In genomic region chrX:37484335-37484734, GRCh38 we compare ENCODE assay signal across 8 cellular contexts.
DNase-seq lines count a peak whose midpoint lies in the region; ATAC-seq and TF ChIP-seq lines count a peak whose summit lies in the region.
"Not testable (repeated sequence)": the region's sequence is repeated elsewhere in the genome, so short reads cannot be mapped to it uniquely, and the experiment has no call there.

No MANE protein-coding gene starts in this region.

- not testable (repeated sequence) for H3K9me3 Mint-ChIP-seq in MCF 10A (ENCODE audit: unreplicated experiment)

- H3K36me3 ChIP-seq in HEK293 (ENCODE audit: control insufficient read depth in 2 of 2, insufficient read depth in 1 of 2, low read length in 2 of 2); PC-3 (ENCODE audit: low read depth, low read length); trophoblast cell (ENCODE audit: control insufficient read depth in 1 of 2, insufficient read depth in 2 of 2, low read length in 2 of 2): not testable (repeated sequence)

- not testable (repeated sequence) for BruUV-seq in PC-3 (replicated peaks; lab: Mats Ljungman, UMichigan); MCF 10A (replicated peaks; lab: Mats Ljungman, UMichigan)

- not testable (repeated sequence) for H3K4me1 ChIP-seq in HEK293 (ENCODE audit: control insufficient read depth, insufficient read depth, low read length); PC-3 (ENCODE audit: insufficient read depth, low read length); foreskin keratinocyte; trophoblast cell (ENCODE audit: control insufficient read depth in 1 of 2, insufficient read depth in 2 of 2, low read length in 2 of 2)

- DNase-seq in Caki2 (ENCODE audit: low read depth) (peak; percentile 8), PC-3 (peak; percentile 32), MCF 10A (ENCODE audit: unreplicated experiment) (peak; percentile 4), epithelial cell of esophagus (ENCODE audit: low read depth) (peak; percentile 62), foreskin keratinocyte (peak; percentile 10 to 35), trophoblast cell (peak; percentile 10 to 50)
- peak; percentile 4 for DNase-seq in stimulated activated CD4-positive, alpha-beta T cell treated with anti-CD3 and anti-CD28 coated beads, Interleukin-1b, Interleukin-23, amount 100 ng/mL, for 48 hours

- not testable (repeated sequence) for H3K27ac Mint-ChIP-seq in MCF 10A (ENCODE audit: low read depth, unreplicated experiment)

- not testable (repeated sequence) for H3K4me1 Mint-ChIP-seq in MCF 10A (ENCODE audit: insufficient read depth, unreplicated experiment)

- H3K27me3 ChIP-seq in PC-3 (ENCODE audit: low read length); foreskin keratinocyte; trophoblast cell (ENCODE audit: insufficient read depth, low read length): not testable (repeated sequence)

- not testable (repeated sequence) for H3K18ac ChIP-seq in trophoblast cell (ENCODE audit: low read length)

- not testable (repeated sequence) for H4K20me1 ChIP-seq in PC-3 (ENCODE audit: low read length)

- not testable (repeated sequence) for H3K4me3 Mint-ChIP-seq in MCF 10A (ENCODE audit: unreplicated experiment)

- not testable (repeated sequence) for H3K9me3 ChIP-seq in HEK293 (ENCODE audit: control insufficient read depth, insufficient read depth, low read depth, low read length); PC-3 (ENCODE audit: low read length); trophoblast cell (ENCODE audit: insufficient read depth, low read depth, low read length)

- H3K9ac ChIP-seq in PC-3 (ENCODE audit: low read length); trophoblast cell (ENCODE audit: low read length): not testable (repeated sequence)

- not testable (repeated sequence) for H3K23ac ChIP-seq in trophoblast cell (ENCODE audit: low read length)

- H2BK5ac ChIP-seq in trophoblast cell (ENCODE audit: low read depth, low read length, poor library complexity) = not testable (repeated sequence)

- not testable (repeated sequence) for H4K91ac ChIP-seq in trophoblast cell (ENCODE audit: low read depth, low read length)

- not testable (repeated sequence) for H3K4me3 ChIP-seq in HEK293 (ENCODE audit: low read depth, low read length); PC-3 (ENCODE audit: low read length); epithelial cell of esophagus (ENCODE audit: low read length); trophoblast cell (ENCODE audit: low read depth, low read length)

- H2AK5ac ChIP-seq in trophoblast cell (ENCODE audit: low read length) = not testable (repeated sequence)

- H3K79me1 ChIP-seq in trophoblast cell (ENCODE audit: low read length) = not testable (repeated sequence)

- H3K4me2 ChIP-seq in PC-3 (ENCODE audit: low read length); trophoblast cell (ENCODE audit: low read length): not testable (repeated sequence)

- H4K8ac ChIP-seq in trophoblast cell (ENCODE audit: low read depth, low read length) = not testable (repeated sequence)

- H4K12ac ChIP-seq in trophoblast cell (ENCODE audit: low read depth, low read length) = not testable (repeated sequence)

- not testable (repeated sequence) for ATAC-seq in PC-3, foreskin keratinocyte

- no CpG with 5 or more reads among the region's 4 CpGs for WGBS in trophoblast cell (ENCODE audit: extremely low coverage, insufficient coverage, insufficient read length)

- CTCF ChIA-PET in HEK293 (lab: Yijun Ruan, JAX); PC-3 (lab: Charles Lee); MCF 10A (lab: Yijun Ruan, JAX): not testable (repeated sequence)

- not testable (repeated sequence) for H3K14ac ChIP-seq in trophoblast cell (ENCODE audit: low read length)

- not testable (repeated sequence) for H2BK12ac ChIP-seq in trophoblast cell (ENCODE audit: low read length)

- H3K4ac ChIP-seq in trophoblast cell (ENCODE audit: low read depth, low read length) = not testable (repeated sequence)

- not testable (repeated sequence) for H2BK120ac ChIP-seq in trophoblast cell (ENCODE audit: insufficient read depth, low read length, poor library complexity)

- not testable (repeated sequence) for H3K36me3 Mint-ChIP-seq in MCF 10A (ENCODE audit: insufficient read depth, unreplicated experiment)

- H3F3A ChIP-seq in PC-3 (ENCODE audit: low read length, unreplicated experiment) = not testable (repeated sequence)

- peaks cover 25% of the 10 kb centered on the region for H3K27me3 Mint-ChIP-seq in MCF 10A (ENCODE audit: insufficient read depth, unreplicated experiment)

- not testable (repeated sequence) for H3K9me2 ChIP-seq in PC-3 (replicated peaks; ENCODE audit: low read length)

- not testable (repeated sequence) for TF ChIP-seq CTCF in HEK293 (tag by site-specific recombination; IDR thresholded peaks at IDR 0.05); PC-3 (conservative IDR thresholded peaks at IDR 0.05; ENCODE audit: low read depth, low read length); MCF 10A (IDR thresholded peaks at IDR 0.05; ENCODE audit: unreplicated experiment); epithelial cell of esophagus (IDR thresholded peaks at IDR 0.05; ENCODE audit: insufficient read depth, low read depth, low read length, missing control alignments); foreskin keratinocyte (conservative IDR thresholded peaks at IDR 0.05)

- intact Hi-C loops in PC-3 (cut with micrococcal nuclease) = not testable (repeated sequence)
- intact Hi-C loops in MCF 10A (cut with micrococcal nuclease) = loop anchor here (10.0 kb wide), 1 partner anchor 140 kb away; the partner anchor contains the start of gene PRRG1

- H2AFZ ChIP-seq in PC-3 (ENCODE audit: low read length); trophoblast cell (ENCODE audit: insufficient read depth, low read length, poor library complexity): not testable (repeated sequence)

- not testable (repeated sequence) for H3K79me2 ChIP-seq in PC-3 (ENCODE audit: low read length); trophoblast cell (ENCODE audit: control insufficient read depth, insufficient read depth, low read length, poor library complexity)

- in situ Hi-C loops in Caki2 (cut with HindIII; ENCODE audit: low pct_unique_long_range_greater_than_20kb, low sequenced_read_pairs) = not testable (repeated sequence)

- POLR2A ChIA-PET in HEK293 (lab: Yijun Ruan, JAX); PC-3 (lab: Charles Lee; ENCODE audit: unreplicated experiment); MCF 10A (lab: Yijun Ruan, JAX): not testable (repeated sequence)

- H3K27ac ChIP-seq in HEK293 (ENCODE audit: extremely low read depth, low read depth, low read length); PC-3 (ENCODE audit: low read length); foreskin keratinocyte; trophoblast cell (ENCODE audit: low read depth, low read length): not testable (repeated sequence)

TF ChIP-seq in HEK293, 187 proteins besides CTCF, POLR2A, EP300 and RAD21:
- peak; percentile 76 for TF ChIP-seq ZNF223 (tag by site-specific recombination; IDR thresholded peaks at IDR 0.05)
- peak; percentile 37; the same call in 1 of the 2 replicates for TF ChIP-seq KLF1 (tag by site-specific recombination; IDR thresholded peaks at IDR 0.05)
- TF ChIP-seq KLF17 (tag by site-specific recombination; IDR thresholded peaks at IDR 0.05) = peak; percentile 59; the same call in 1 of the 2 replicates
- 0 out of 2 replicates have a peak, but pooled peaks have one; percentile 14 for TF ChIP-seq ZNF629 (tag by site-specific recombination; IDR thresholded peaks at IDR 0.05)

Comparison
In these comparisons a context has a peak if more than half of its experiments do, and no peak if none do; other contexts are left out.
1. DNase-seq: peak in every context shown above with its lines; median percentile 62 in epithelial cell of esophagus; 32 in PC-3; 30 in trophoblast cell; 22 in foreskin keratinocyte; 8 in Caki2; 4 in MCF 10A; 4 in stimulated activated CD4-positive, alpha-beta T cell treated with anti-CD3 and anti-CD28 coated beads, Interleukin-1b, Interleukin-23, amount 100 ng/mL, for 48 hours.